Comparison of ENCODE assay signal across 8 cellular contexts in the genomic region with DNA sequence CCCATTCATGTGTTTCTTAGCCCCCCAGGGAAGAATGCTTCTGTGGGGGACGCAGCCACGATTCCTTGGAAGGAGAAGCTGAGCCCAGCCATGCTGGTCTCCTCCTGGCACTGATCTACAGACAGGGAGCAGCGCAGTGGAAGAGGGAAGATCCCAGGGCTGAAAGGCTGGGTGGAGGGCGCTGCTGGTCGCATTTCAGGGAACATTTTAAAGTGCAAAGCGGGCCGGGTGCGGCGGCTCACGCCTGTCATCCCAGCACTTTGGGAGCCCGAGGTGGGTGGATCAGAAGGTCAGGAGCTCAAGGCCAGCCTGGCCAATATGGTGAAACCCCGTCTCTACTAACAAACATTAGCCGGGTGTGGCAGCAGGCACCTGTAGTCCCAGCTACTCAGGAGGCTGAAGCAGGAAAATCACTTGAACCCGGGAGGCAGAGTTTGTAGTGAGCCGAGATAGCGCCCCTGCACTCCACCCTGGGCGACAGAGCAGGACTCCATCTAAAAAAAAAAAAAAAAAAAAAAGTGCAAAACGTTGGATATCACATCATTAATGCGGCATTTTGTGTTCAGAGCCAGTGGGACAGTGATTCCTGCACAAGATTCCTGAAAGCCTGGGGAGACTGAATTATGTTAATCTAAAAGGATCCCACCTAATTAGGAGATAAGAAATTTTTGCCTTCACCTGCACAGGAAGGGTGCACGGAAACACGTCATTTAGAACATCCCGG. TPM values are rescaled to one million over a fixed set of nuclear protein-coding genes. Genes with fewer than 3 reads are reported as not detected.
A peak's percentile ranks its signal among the peaks of the same experiment; 100 is the strongest.
DNase-seq lines count a peak whose midpoint lies in the region; ATAC-seq and TF ChIP-seq lines count a peak whose summit lies in the region.

No MANE protein-coding gene starts in this region.

- peaks cover 27% of the 10 kb centered on the region for H3K4me1 Mint-ChIP-seq in activated naive CD4-positive, alpha-beta T cell treated with anti-CD3 and anti-CD28 coated beads, Interleukin-2, amount 50 U/mL, for 24 hours
- peaks cover 15% of the 10 kb centered on the region for H3K4me1 Mint-ChIP-seq in activated naive CD8-positive, alpha-beta T cell treated with anti-CD3 and anti-CD28 coated beads, Interleukin-2, amount 10 ng/mL, durations not matched to agents 7 days and 5 days

- 29% methylated on average over 22 of the region's 22 CpGs for WGBS in liver
- WGBS in upper lobe of left lung, 2 donors: 44 to 46% methylated on average over 16 to 19 of the region's 22 CpGs

- no peak for TF ChIP-seq POLR2A in upper lobe of left lung (IDR thresholded peaks at IDR 0.05)

- H3K36me3 Mint-ChIP-seq in activated naive CD4-positive, alpha-beta T cell treated with anti-CD3 and anti-CD28 coated beads, Interleukin-2, amount 50 U/mL, for 24 hours: no peaks in the 10 kb centered on the region
- H3K36me3 Mint-ChIP-seq in activated naive CD8-positive, alpha-beta T cell treated with anti-CD3 and anti-CD28 coated beads, Interleukin-2, amount 10 ng/mL, durations not matched to agents 7 days and 5 days: peaks cover 3% of the 10 kb centered on the region

- no peak overlapping the region for H3K27ac ChIP-seq in liver (ENCODE audit: low read depth in 1 of 2, low read length in 2 of 2)
- peak overlapping the region in 3 of 4 donors; percentile 68 to 90 (median 84) for H3K27ac ChIP-seq in upper lobe of left lung

- peak overlapping the region; percentile 79 for H3K4me3 Mint-ChIP-seq in activated naive CD4-positive, alpha-beta T cell treated with anti-CD3 and anti-CD28 coated beads, Interleukin-2, amount 50 U/mL, for 24 hours
- H3K4me3 Mint-ChIP-seq in activated naive CD8-positive, alpha-beta T cell treated with anti-CD3 and anti-CD28 coated beads, Interleukin-2, amount 10 ng/mL, durations not matched to agents 7 days and 5 days: peak overlapping the region; percentile 73

- H3K27me3 ChIP-seq in liver (ENCODE audit: control insufficient read depth in 4 of 4, insufficient read depth in 4 of 4, low read length in 3 of 4) (no peaks in the 10 kb centered on the region), upper lobe of left lung (no peaks in the 10 kb centered on the region)

- no peaks in the 10 kb centered on the region for H3K9me3 ChIP-seq in liver (ENCODE audit: control insufficient read depth in 4 of 4, low read length in 3 of 4)
- H3K9me3 ChIP-seq in upper lobe of left lung: no peaks in the 10 kb centered on the region

- POLR2A ChIA-PET in activated naive CD8-positive, alpha-beta T cell treated with anti-CD3 and anti-CD28 coated beads, Interleukin-2, amount 10 ng/mL, durations not matched to agents 7 days and 5 days (lab: Charles Lee): interaction anchor here (0.6 to 2.5 kb wide), 8 partner anchors 13 to 515 kb away, joined by 3 to 8 read pairs (median 3); no protein-coding TSS in a partner anchor

- no peak for TF ChIP-seq RAD21 in liver (IDR thresholded peaks at IDR 0.05)

- no peak for DNase-seq in activated naive CD4-positive, alpha-beta T cell treated with anti-CD3 and anti-CD28 coated beads, Interleukin-2, amount 50 U/mL, for 16 hours
- DNase-seq in activated naive CD8-positive, alpha-beta T cell treated with anti-CD3 and anti-CD28 coated beads, Interleukin-2, amount 10 ng/mL, durations not matched to agents 7 days and 5 days: peak; percentile 38
- DNase-seq in upper lobe of left lung (no peak), retina (no peak)

- no peak for TF ChIP-seq EP300 in upper lobe of left lung (IDR thresholded peaks at IDR 0.05)

- peak overlapping the region; percentile 83 for H3K27ac Mint-ChIP-seq in activated naive CD4-positive, alpha-beta T cell treated with anti-CD3 and anti-CD28 coated beads, Interleukin-2, amount 50 U/mL, for 24 hours
- H3K27ac Mint-ChIP-seq in activated naive CD8-positive, alpha-beta T cell treated with anti-CD3 and anti-CD28 coated beads, Interleukin-2, amount 10 ng/mL, durations not matched to agents 7 days and 5 days: peak overlapping the region; percentile 73

- ATAC-seq in activated naive CD8-positive, alpha-beta T cell treated with anti-CD3 and anti-CD28 coated beads, Interleukin-2, amount 10 ng/mL, durations not matched to agents 7 days and 5 days (ENCODE audit: low read depth): no peak
- no peak for ATAC-seq in upper lobe of left lung (ENCODE audit: low FRiP score in 2 of 2)
- no peak for ATAC-seq in GM21526 (IDR thresholded peaks at IDR 0.05; ENCODE audit: low FRiP score, unreplicated experiment)
- ATAC-seq in HG03571 (IDR thresholded peaks at IDR 0.05; ENCODE audit: unreplicated experiment): no peak

- no peak for TF ChIP-seq CTCF in liver (IDR thresholded peaks at IDR 0.05; ENCODE audit: low read depth, low read length, missing input control)
- TF ChIP-seq CTCF in upper lobe of left lung (IDR thresholded peaks at IDR 0.05): no peak

- H3K9ac ChIP-seq in liver (ENCODE audit: low read depth in 1 of 2, low read length in 2 of 2): peak overlapping the region; percentile 40 to 78

- H3K4me1 ChIP-seq in liver (ENCODE audit: control insufficient read depth in 4 of 4, insufficient read depth in 4 of 4, low read length in 3 of 4): peaks cover 10 to 32% (median 23%) of the 10 kb centered on the region in 4 donors
- H3K4me1 ChIP-seq in upper lobe of left lung: peaks cover 19 to 60% (median 38%) of the 10 kb centered on the region in 4 donors

- H3K27me3 Mint-ChIP-seq in activated naive CD4-positive, alpha-beta T cell treated with anti-CD3 and anti-CD28 coated beads, Interleukin-2, amount 50 U/mL, for 24 hours: no peaks in the 10 kb centered on the region
- H3K27me3 Mint-ChIP-seq in activated naive CD8-positive, alpha-beta T cell treated with anti-CD3 and anti-CD28 coated beads, Interleukin-2, amount 10 ng/mL, durations not matched to agents 7 days and 5 days: peaks cover 5% of the 10 kb centered on the region

- H3K9me3 Mint-ChIP-seq in activated naive CD4-positive, alpha-beta T cell treated with anti-CD3 and anti-CD28 coated beads, Interleukin-2, amount 50 U/mL, for 24 hours: no peaks in the 10 kb centered on the region
- no peaks in the 10 kb centered on the region for H3K9me3 Mint-ChIP-seq in activated naive CD8-positive, alpha-beta T cell treated with anti-CD3 and anti-CD28 coated beads, Interleukin-2, amount 10 ng/mL, durations not matched to agents 7 days and 5 days

- H3K4me3 ChIP-seq in liver (ENCODE audit: low read depth in 1 of 3, low read length in 3 of 3) (peak overlapping the region; percentile 70 to 97 (median 86)), upper lobe of left lung (peak overlapping the region; percentile 50 to 99 (median 96))

- H3K36me3 ChIP-seq in liver (ENCODE audit: control insufficient read depth in 4 of 4, insufficient read depth in 3 of 4, low read depth in 1 of 4, low read length in 3 of 4) (peaks cover 0 to 7% (median 3%) of the 10 kb centered on the region in 4 donors), upper lobe of left lung (peaks cover 4 to 16% (median 14%) of the 10 kb centered on the region in 4 donors)

TF ChIP-seq in liver, 16 proteins besides CTCF, POLR2A, EP300 and RAD21 (continues in another document):
- TF ChIP-seq EGR1 (IDR thresholded peaks at IDR 0.05; ENCODE audit: low read depth in 2 of 2): no peak
- TF ChIP-seq JUND (IDR thresholded peaks at IDR 0.05): no peak
- TF ChIP-seq FOXA1 (IDR thresholded peaks at IDR 0.05): no peak
- TF ChIP-seq, protein P1, sequence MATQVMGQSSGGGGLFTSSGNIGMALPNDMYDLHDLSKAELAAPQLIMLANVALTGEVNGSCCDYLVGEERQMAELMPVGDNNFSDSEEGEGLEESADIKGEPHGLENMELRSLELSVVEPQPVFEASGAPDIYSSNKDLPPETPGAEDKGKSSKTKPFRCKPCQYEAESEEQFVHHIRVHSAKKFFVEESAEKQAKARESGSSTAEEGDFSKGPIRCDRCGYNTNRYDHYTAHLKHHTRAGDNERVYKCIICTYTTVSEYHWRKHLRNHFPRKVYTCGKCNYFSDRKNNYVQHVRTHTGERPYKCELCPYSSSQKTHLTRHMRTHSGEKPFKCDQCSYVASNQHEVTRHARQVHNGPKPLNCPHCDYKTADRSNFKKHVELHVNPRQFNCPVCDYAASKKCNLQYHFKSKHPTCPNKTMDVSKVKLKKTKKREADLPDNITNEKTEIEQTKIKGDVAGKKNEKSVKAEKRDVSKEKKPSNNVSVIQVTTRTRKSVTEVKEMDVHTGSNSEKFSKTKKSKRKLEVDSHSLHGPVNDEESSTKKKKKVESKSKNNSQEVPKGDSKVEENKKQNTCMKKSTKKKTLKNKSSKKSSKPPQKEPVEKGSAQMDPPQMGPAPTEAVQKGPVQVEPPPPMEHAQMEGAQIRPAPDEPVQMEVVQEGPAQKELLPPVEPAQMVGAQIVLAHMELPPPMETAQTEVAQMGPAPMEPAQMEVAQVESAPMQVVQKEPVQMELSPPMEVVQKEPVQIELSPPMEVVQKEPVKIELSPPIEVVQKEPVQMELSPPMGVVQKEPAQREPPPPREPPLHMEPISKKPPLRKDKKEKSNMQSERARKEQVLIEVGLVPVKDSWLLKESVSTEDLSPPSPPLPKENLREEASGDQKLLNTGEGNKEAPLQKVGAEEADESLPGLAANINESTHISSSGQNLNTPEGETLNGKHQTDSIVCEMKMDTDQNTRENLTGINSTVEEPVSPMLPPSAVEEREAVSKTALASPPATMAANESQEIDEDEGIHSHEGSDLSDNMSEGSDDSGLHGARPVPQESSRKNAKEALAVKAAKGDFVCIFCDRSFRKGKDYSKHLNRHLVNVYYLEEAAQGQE (IDR thresholded peaks at IDR 0.05): no peak
- TF ChIP-seq, protein P2, sequence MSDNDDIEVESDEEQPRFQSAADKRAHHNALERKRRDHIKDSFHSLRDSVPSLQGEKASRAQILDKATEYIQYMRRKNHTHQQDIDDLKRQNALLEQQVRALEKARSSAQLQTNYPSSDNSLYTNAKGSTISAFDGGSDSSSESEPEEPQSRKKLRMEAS (IDR thresholded peaks at IDR 0.05): no peak
- TF ChIP-seq SP1 (IDR thresholded peaks at IDR 0.05): peak; percentile 79
- TF ChIP-seq, protein P3, sequence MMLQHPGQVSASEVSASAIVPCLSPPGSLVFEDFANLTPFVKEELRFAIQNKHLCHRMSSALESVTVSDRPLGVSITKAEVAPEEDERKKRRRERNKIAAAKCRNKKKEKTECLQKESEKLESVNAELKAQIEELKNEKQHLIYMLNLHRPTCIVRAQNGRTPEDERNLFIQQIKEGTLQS (IDR thresholded peaks at IDR 0.05): no peak
- TF ChIP-seq GABPA (IDR thresholded peaks at IDR 0.05 in 1 of 2, conservative IDR thresholded peaks at IDR 0.05 in 1 of 2): no peak
- TF ChIP-seq RXRA (IDR thresholded peaks at IDR 0.05): peak in 1 of 2 donors; percentile 36
- TF ChIP-seq NR2F2 (IDR thresholded peaks at IDR 0.05): peak; percentile 59

RNA-seq across cellular contexts. Expression of a gene that starts 0.6 kb away (rescaled TPM):
- 10 to 100 TPM; 32.5 to 33.0 TPM for total RNA-seq in activated naive CD8-positive, alpha-beta T cell treated with anti-CD3 and anti-CD28 coated beads, Interleukin-2, amount 10 ng/mL, durations not matched to agents 7 days and 5 days
- 10 to 100 TPM in 1 of 2 donors, 1 to 10 TPM in 1; 9.6 to 14.5 TPM for total RNA-seq in liver
- polyA plus RNA-seq in liver: 10 to 100 TPM; 19.0 to 24.0 TPM
- 10 to 100 TPM; 29.5 to 75.4 (median 34.8) TPM for total RNA-seq in upper lobe of left lung

RNA-seq across cellular contexts. Expression of a gene that starts 43.9 kb away (rescaled TPM):
- 1 to 10 TPM; 7.4 to 7.5 TPM for total RNA-seq in activated naive CD8-positive, alpha-beta T cell treated with anti-CD3 and anti-CD28 coated beads, Interleukin-2, amount 10 ng/mL, durations not matched to agents 7 days and 5 days
- total RNA-seq in liver (10 to 100 TPM in 1 of 2 donors, 1 to 10 TPM in 1; 8.1 to 42.5 TPM), upper lobe of left lung (100 to 1,000 TPM in 5 of 6 donors, 10 to 100 TPM in 1; 90.7 to 231 (median 123) TPM)
- polyA plus RNA-seq in liver: 10 to 100 TPM; 47.3 to 61.3 TPM

Comparison
In these comparisons a context has a peak if more than half of its experiments do, and no peak if none do; other contexts are left out.
1. H3K27ac ChIP-seq: peak in upper lobe of left lung (3 of 4); none in liver (0 of 2).